ENCODE assay signal across 8 cellular contexts in the genomic region with DNA sequence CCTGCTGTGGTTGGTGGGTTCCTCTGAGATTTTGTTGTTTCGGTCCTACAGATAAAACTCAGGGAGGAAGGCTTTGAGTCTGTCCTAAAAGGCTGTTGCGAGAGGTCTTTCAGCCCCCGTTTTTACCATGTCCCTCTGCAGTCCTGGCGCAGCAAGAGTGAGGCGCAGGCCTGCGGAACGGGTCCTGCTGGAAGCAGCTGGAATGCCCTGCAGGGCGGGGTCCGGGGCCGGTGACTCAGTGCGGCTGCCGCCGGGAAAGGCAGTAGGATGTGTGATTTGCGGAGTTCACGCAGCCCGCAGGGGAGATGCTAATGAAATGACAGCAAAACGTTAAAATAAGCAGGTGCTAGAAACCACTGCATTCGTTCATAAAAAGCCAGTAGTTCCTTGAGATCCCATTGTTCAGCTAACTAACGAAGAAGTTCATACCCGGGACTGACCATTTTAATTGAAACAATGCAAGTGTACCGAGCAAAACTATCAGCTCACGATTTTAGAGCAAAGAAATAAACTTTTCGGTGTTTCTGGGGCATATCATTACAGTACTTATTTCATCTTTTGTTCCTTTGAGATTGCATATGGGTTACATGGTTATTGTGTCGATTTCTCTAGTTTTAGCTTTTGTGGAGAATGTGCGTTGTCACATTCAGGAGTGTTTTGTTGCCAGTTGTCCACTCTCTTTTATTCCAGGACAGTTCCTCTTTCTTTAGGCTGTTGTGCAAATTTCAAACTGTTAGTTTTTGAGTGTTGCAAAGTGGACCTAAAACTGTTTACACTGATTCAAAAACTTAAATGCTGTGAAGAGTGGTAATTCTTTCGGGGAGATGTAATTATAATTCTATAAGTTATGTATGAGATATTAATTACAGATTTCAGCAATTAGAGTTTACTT. TPM values are rescaled to one million over a fixed set of nuclear protein-coding genes. Genes with fewer than 3 reads are reported as not detected.
DNase-seq lines count a peak whose midpoint lies in the region; ATAC-seq, FAIRE-seq and TF ChIP-seq lines count a peak whose summit lies in the region.

No MANE protein-coding gene starts in this region.

- peak overlapping the region; percentile 60 to 94 for H4K8ac ChIP-seq in IMR-90 (ENCODE audit: low read depth in 2 of 2, low read length in 2 of 2)

- H2BK5ac ChIP-seq in IMR-90 (ENCODE audit: low read depth, low read length, poor library complexity, severe bottlenecking), result peak overlapping the region; percentile 95

- no peaks in the 10 kb centered on the region for H3K36me3 ChIP-seq in IMR-90 (ENCODE audit: control insufficient read depth, insufficient read depth, low read length)
- peaks cover 29% of the 10 kb centered on the region for H3K36me3 ChIP-seq in OCI-LY3 (replicated peaks; ENCODE audit: low read depth, low read length)
- no peaks in the 10 kb centered on the region for H3K36me3 ChIP-seq in neutrophil

- CTCF ChIA-PET in IMR-90 (lab: Yijun Ruan, JAX), result interaction anchor here (1.0 kb wide), 1 partner anchor 40 kb away, joined by 3 read pairs; no protein-coding TSS in a partner anchor

- H3K4me1 ChIP-seq in IMR-90 (ENCODE audit: control insufficient read depth, insufficient read depth, low read length), result peaks cover 9% of the 10 kb centered on the region
- peaks cover 15% of the 10 kb centered on the region for H3K4me1 ChIP-seq in OCI-LY3 (ENCODE audit: low read length)
- peaks cover 34% of the 10 kb centered on the region in 2 experiments for H3K4me1 ChIP-seq in neutrophil (ENCODE audit: control insufficient read depth in 1 of 2, insufficient read depth in 1 of 2, low read depth in 1 of 2, low read length in 1 of 2)

- BruUV-seq in IMR-90 (replicated peaks; lab: Mats Ljungman, UMichigan), result TSS peak; percentile 57

- peak; percentile 38 for ATAC-seq in GM21717 (IDR thresholded peaks at IDR 0.05; ENCODE audit: unreplicated experiment)
- ATAC-seq in IMR-90 (ENCODE audit: low read depth), result peak; percentile 79

- H2BK20ac ChIP-seq in IMR-90 (ENCODE audit: low read depth, low read length), result peak overlapping the region; percentile 75; the same call in 1 of the 2 replicates

- POLR2A ChIA-PET in IMR-90 (lab: Charles Lee; ENCODE audit: unreplicated experiment), result no interaction called here

- dilution Hi-C loops in IMR-90 (cut with HindIII; ENCODE audit: low sequenced_read_pairs, unreplicated experiment), result no loop called here

- peak overlapping the region; percentile 83 for H4K91ac ChIP-seq in IMR-90 (ENCODE audit: insufficient read depth, low read depth, low read length)

- peak overlapping the region; percentile 58 for H3K4me3 ChIP-seq in IMR-90 (ENCODE audit: insufficient read depth, low read depth, low read length)
- H3K4me3 ChIP-seq in OCI-LY3 (ENCODE audit: low read length), result peak overlapping the region; percentile 97
- H3K4me3 ChIP-seq in neutrophil (ENCODE audit: low read depth in 1 of 2, low read length in 1 of 2), result peak overlapping the region; percentile 88 to 99

- intact Hi-C loops in IMR-90 (cut with micrococcal nuclease), result no loop called here

- H3K9me1 ChIP-seq in IMR-90 (ENCODE audit: insufficient read depth, low read length), result peaks cover 3% of the 10 kb centered on the region; the same call in 1 of the 2 replicates

- peak overlapping the region; percentile 36; the same call in 1 of the 2 replicates for H4K5ac ChIP-seq in IMR-90 (ENCODE audit: low read depth, low read length)

- H4K20me1 ChIP-seq in IMR-90 (ENCODE audit: insufficient read depth, low read length), result no peaks in the 10 kb centered on the region
- peaks cover 13% of the 10 kb centered on the region for H4K20me1 ChIP-seq in OCI-LY3 (ENCODE audit: insufficient read depth, low read length)

- peaks cover under 1% of the 10 kb centered on the region for H3K9me3 ChIP-seq in IMR-90 (ENCODE audit: control insufficient read depth, insufficient read depth, low read length)
- H3K9me3 ChIP-seq in OCI-LY3 (ENCODE audit: insufficient read depth, low read length), result peaks cover 5% of the 10 kb centered on the region; the same call in 1 of the 2 replicates
- no peaks in the 10 kb centered on the region for H3K9me3 ChIP-seq in neutrophil

- DNase-seq in DMS53 (lab: John Stamatoyannopoulos, UW), result peak; percentile 94
- DNase-seq in IMR-90, result peak; percentile 87
- DNase-seq in activated gamma-delta T cell (lab: John Stamatoyannopoulos, UW), result peak; percentile 41
- peak; percentile 73 for DNase-seq in foreskin melanocyte
- peak; percentile 92 for DNase-seq in urothelium cell line (ENCODE audit: low spot score)

- peaks cover 58% of the 10 kb centered on the region for H3K79me2 ChIP-seq in OCI-LY3 (ENCODE audit: low read length)

- peak overlapping the region; percentile 86 for H3K23ac ChIP-seq in IMR-90 (ENCODE audit: low read depth, low read length)

- H2AK5ac ChIP-seq in IMR-90 (ENCODE audit: low read depth, low read length), result peak overlapping the region; percentile 57

- H2AK9ac ChIP-seq in IMR-90 (replicated peaks; ENCODE audit: low read depth, low read length, poor library complexity), result peak overlapping the region; percentile 42

- H3K27ac ChIP-seq in IMR-90 (ENCODE audit: insufficient read depth, low read length), result peak overlapping the region; percentile 72
- peak overlapping the region; percentile 91 for H3K27ac ChIP-seq in OCI-LY3 (ENCODE audit: low read length)
- peak overlapping the region; percentile 67 for H3K27ac ChIP-seq in neutrophil

- TF ChIP-seq CTCF in IMR-90 (conservative IDR thresholded peaks at IDR 0.05; ENCODE audit: low read depth, low read length) (0 out of 2 replicates have a peak, but pooled peaks have one; percentile 4), OCI-LY3 (IDR thresholded peaks at IDR 0.05; ENCODE audit: low read depth, low read length) (no peak), neutrophil (IDR thresholded peaks at IDR 0.05) (no peak)

- H2BK15ac ChIP-seq in IMR-90 (ENCODE audit: low read depth, low read length), result 0 out of 3 replicates have a peak overlapping the region, but pooled peaks have one; percentile 49

- peak overlapping the region; percentile 52 for H3K18ac ChIP-seq in IMR-90 (ENCODE audit: low read depth, low read length)

- H3K56ac ChIP-seq in IMR-90 (ENCODE audit: extremely low read depth, insufficient read depth, low read length), result peak overlapping the region; percentile 97

- FAIRE-seq in urothelium cell line (lab: Jason Lieb, UNC), result peak; percentile 94

- 0% methylated on average over 3 of the region's 26 CpGs; no CpG with 5 or more reads in 1 of the 2 experiments for WGBS in IMR-90 (ENCODE audit: extremely low coverage in 2 of 2, insufficient read length in 1 of 2), 2 experiments

- peaks cover 0 to under 1% of the 10 kb centered on the region in 2 experiments; a peak in 1 of 4 replicates for H3K79me1 ChIP-seq in IMR-90 (ENCODE audit: low read depth in 1 of 2, low read length in 2 of 2)

- H2AFZ ChIP-seq in IMR-90 (replicated peaks; ENCODE audit: low read length, poor library complexity), result peak overlapping the region; percentile 94
- peak overlapping the region; percentile 59 for H2AFZ ChIP-seq in OCI-LY3 (ENCODE audit: low read depth, low read length)

- H3K4ac ChIP-seq in IMR-90 (ENCODE audit: low read depth, low read length), result peak overlapping the region; percentile 90

- H2BK120ac ChIP-seq in IMR-90 (ENCODE audit: low read depth, low read length), result peak overlapping the region; percentile 75

- peak overlapping the region; percentile 86 for H3K14ac ChIP-seq in IMR-90 (replicated peaks; ENCODE audit: low read depth, low read length)

- TF ChIP-seq POLR2A in IMR-90 (IDR thresholded peaks at IDR 0.05; ENCODE audit: low read depth, low read length), result peak; percentile 85

- in situ Hi-C loops in IMR-90 (cut with MboI; ENCODE audit: low sequenced_read_pairs), result no loop called here

- TF ChIP-seq RAD21 in IMR-90 (IDR thresholded peaks at IDR 0.05; ENCODE audit: low read length), result no peak

- H3K4me2 ChIP-seq in IMR-90 (ENCODE audit: low read depth, low read length), result peak overlapping the region; percentile 92
- peak overlapping the region; percentile 95 for H3K4me2 ChIP-seq in OCI-LY3 (ENCODE audit: low read length)

- H3K27me3 ChIP-seq in IMR-90 (ENCODE audit: control insufficient read depth, insufficient read depth, low read length) (no peaks in the 10 kb centered on the region), OCI-LY3 (ENCODE audit: low read depth, low read length) (no peaks in the 10 kb centered on the region), neutrophil (no peaks in the 10 kb centered on the region)

- H3K9ac ChIP-seq in IMR-90 (ENCODE audit: low read depth, low read length) (peak overlapping the region; percentile 64), OCI-LY3 (ENCODE audit: low read length) (peak overlapping the region; percentile 99)

TF ChIP-seq in IMR-90, 13 proteins besides CTCF, POLR2A, EP300 and RAD21 (continues in another document):
- TF ChIP-seq CHD1 (IDR thresholded peaks at IDR 0.05; ENCODE audit: low read depth, low read length) (no peak), MAFK (IDR thresholded peaks at IDR 0.05; ENCODE audit: low read depth, low read length) (no peak), FOS (IDR thresholded peaks at IDR 0.05; ENCODE audit: low read depth, low read length) (peak; percentile 68; the same call in 1 of the 2 replicates), MAZ (IDR thresholded peaks at IDR 0.05; ENCODE audit: borderline replicate concordance, low read depth, low read length) (peak; percentile 57; the same call in 1 of the 2 replicates), SMC3 (IDR thresholded peaks at IDR 0.05; ENCODE audit: low read depth, low read length) (no peak), MXI1 (IDR thresholded peaks at IDR 0.05; ENCODE audit: borderline replicate concordance, low read depth, low read length) (peak; percentile 63; the same call in 1 of the 2 replicates)
- TF ChIP-seq, protein P1, sequence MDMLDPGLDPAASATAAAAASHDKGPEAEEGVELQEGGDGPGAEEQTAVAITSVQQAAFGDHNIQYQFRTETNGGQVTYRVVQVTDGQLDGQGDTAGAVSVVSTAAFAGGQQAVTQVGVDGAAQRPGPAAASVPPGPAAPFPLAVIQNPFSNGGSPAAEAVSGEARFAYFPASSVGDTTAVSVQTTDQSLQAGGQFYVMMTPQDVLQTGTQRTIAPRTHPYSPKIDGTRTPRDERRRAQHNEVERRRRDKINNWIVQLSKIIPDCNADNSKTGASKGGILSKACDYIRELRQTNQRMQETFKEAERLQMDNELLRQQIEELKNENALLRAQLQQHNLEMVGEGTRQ (IDR thresholded peaks at IDR 0.05; ENCODE audit: low read depth, low read length), result no peak

RNA-seq across cellular contexts. Expression of gene ANLN, which starts 0.8 kb away (rescaled TPM):
- 209 and 276 TPM in 2 replicates for total RNA-seq in IMR-90 (2012; rRNA removed)
- 50.9 and 60.5 TPM in 2 replicates for polyA plus RNA-seq in IMR-90 (2012; rRNA removed)
- polyA plus RNA-seq in IMR-90 (2012; cell fraction: cytosol; rRNA removed), result 4.1 and 7.7 TPM in 2 replicates
- polyA plus RNA-seq in IMR-90 (2012; cell fraction: nucleus; rRNA removed; ENCODE audit: low replicate concordance), result 16.9 and 102 TPM in 2 replicates

Comparison
In these comparisons a context has a peak if more than half of its experiments do, and no peak if none do; other contexts are left out.
1. Peak in every context shown above with its lines: DNase-seq, ATAC-seq, H3K4me3 ChIP-seq and H3K27ac ChIP-seq.
2. DNase-seq: peak in every context shown above with its lines; median percentile 94 in DMS53; 92 in urothelium cell line; 87 in IMR-90; 73 in foreskin melanocyte; 41 in activated gamma-delta T cell.